ENCODE assay signal across 15 cellular contexts in the genomic region with DNA sequence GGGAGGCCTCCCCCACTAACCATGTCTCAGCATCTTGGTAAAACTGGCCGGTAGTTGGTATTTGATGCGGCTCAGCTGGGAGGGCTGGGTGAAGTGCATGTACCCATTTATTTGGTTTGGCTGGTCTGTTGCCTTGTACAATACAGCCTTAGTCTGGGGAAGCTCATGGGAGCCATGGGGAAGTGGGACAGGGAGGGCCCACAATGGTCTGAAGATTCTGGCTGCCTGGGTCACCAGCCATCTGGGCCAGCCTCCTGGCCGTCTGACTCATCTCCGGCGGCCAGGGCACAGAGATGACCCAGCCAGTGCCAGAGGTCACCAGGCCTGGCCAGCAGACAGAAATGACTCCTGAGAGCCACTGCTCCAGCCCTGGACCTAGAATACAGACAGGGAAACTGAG. TPM values are rescaled to one million over a fixed set of nuclear protein-coding genes. Genes with fewer than 3 reads are reported as not detected.
DNase-seq lines count a peak whose midpoint lies in the region; ATAC-seq and TF ChIP-seq lines count a peak whose summit lies in the region.
"Had no signal": no experiment of that assay in that cellular context is flagged by ENCODE, and none has a peak within 500 bp of the region (broad histone marks: within the 10 kb centered on the region; RNA-seq: fewer than 3 reads in every experiment).

No MANE protein-coding gene starts in this region.

- H3K79me2 ChIP-seq in mammary epithelial cell (ENCODE audit: insufficient read depth, low read length), result no peaks in the 10 kb centered on the region
- H3K79me2 ChIP-seq in smooth muscle cell (ENCODE audit: low read depth), result no peaks in the 10 kb centered on the region

- H3K4me1 ChIP-seq in mammary epithelial cell (ENCODE audit: insufficient read depth, low read length) (peaks cover 9% of the 10 kb centered on the region), aorta (ENCODE audit: control insufficient read depth in 1 of 2, insufficient read depth in 2 of 2, low read length in 2 of 2) (no peaks in the 10 kb centered on the region), foreskin keratinocyte (no peaks in the 10 kb centered on the region), smooth muscle cell (ENCODE audit: low read depth) (peaks cover 19% of the 10 kb centered on the region)
- H3K4me1 ChIP-seq in CD8-positive, alpha-beta T cell (ENCODE audit: insufficient read depth, low read length), result peaks cover 9% of the 10 kb centered on the region

- H3K9ac ChIP-seq in mammary epithelial cell (ENCODE audit: insufficient read depth, low read length) (no peak overlapping the region), smooth muscle cell (ENCODE audit: low read depth) (no peak overlapping the region)

- H3K27me3 Mint-ChIP-seq in MCF 10A (ENCODE audit: insufficient read depth, unreplicated experiment), result no peaks in the 10 kb centered on the region
- H3K27me3 Mint-ChIP-seq in CD8-positive, alpha-beta T cell (ENCODE audit: low read depth), result peaks cover 6% of the 10 kb centered on the region

- WGBS in mammary epithelial cell (ENCODE audit: low coverage, missing lambda C conversion rate), result 79% methylated on average over 5 of the region's 5 CpGs
- WGBS in aorta, 2 donors, result 75% methylated on average over 5 of the region's 5 CpGs
- 73% methylated on average over 5 of the region's 5 CpGs for WGBS in smooth muscle cell (ENCODE audit: low lambda C conversion rate)

- peak; percentile 55 for ATAC-seq in aorta (ENCODE audit: low FRiP score)
- ATAC-seq in foreskin keratinocyte, result no peak
- ATAC-seq in CD8-positive, alpha-beta T cell, result no peak

- POLR2A ChIA-PET in MCF 10A (lab: Yijun Ruan, JAX), result no interaction called here
- POLR2A ChIA-PET in CD8-positive, alpha-beta T cell (lab: Charles Lee), result no interaction called here

- dilution Hi-C loops in mammary epithelial cell (cut with HindIII; ENCODE audit: low sequenced_read_pairs), result no loop called here

- no peak for TF ChIP-seq CTCF in MCF 10A (IDR thresholded peaks at IDR 0.05; ENCODE audit: unreplicated experiment)
- no peak for TF ChIP-seq CTCF in mammary epithelial cell (conservative IDR thresholded peaks at IDR 0.05 in 1 of 2, IDR thresholded peaks at IDR 0.05 in 1 of 2; ENCODE audit: extremely low read depth in 1 of 2, insufficient read depth in 1 of 2, low read depth in 1 of 2, low read length in 2 of 2)
- TF ChIP-seq CTCF in foreskin fibroblast (IDR thresholded peaks at IDR 0.05; ENCODE audit: low read depth, low read length), result no peak
- TF ChIP-seq CTCF in foreskin keratinocyte (conservative IDR thresholded peaks at IDR 0.05), result no peak
- TF ChIP-seq CTCF in CD8-positive, alpha-beta T cell (IDR thresholded peaks at IDR 0.05), result no peak
- TF ChIP-seq CTCF in smooth muscle cell (IDR thresholded peaks at IDR 0.05; ENCODE audit: borderline replicate concordance, insufficient read depth, poor library complexity, severe bottlenecking), result no peak

- in situ Hi-C loops in mammary epithelial cell (cut with MboI; ENCODE audit: low sequenced_read_pairs in 2 of 2), result no loop called here

- H3K27me3 ChIP-seq in mammary epithelial cell (ENCODE audit: insufficient read depth, low read length) (peaks cover 2% of the 10 kb centered on the region), aorta (ENCODE audit: control insufficient read depth in 1 of 2, insufficient read depth in 2 of 2, low read length in 1 of 2) (no peaks in the 10 kb centered on the region), foreskin keratinocyte (peaks cover 11% of the 10 kb centered on the region), smooth muscle cell (ENCODE audit: low read depth) (no peaks in the 10 kb centered on the region)
- H3K27me3 ChIP-seq in CD8-positive, alpha-beta T cell (ENCODE audit: insufficient read depth, low read length), result no peaks in the 10 kb centered on the region

- H3K9me3 ChIP-seq in mammary epithelial cell (replicated peaks; ENCODE audit: insufficient read depth, low read length), result no peaks in the 10 kb centered on the region
- no peaks in the 10 kb centered on the region for H3K9me3 ChIP-seq in aorta (ENCODE audit: control insufficient read depth, low read length)
- no peaks in the 10 kb centered on the region for H3K9me3 ChIP-seq in CD8-positive, alpha-beta T cell (ENCODE audit: low read length)
- H3K9me3 ChIP-seq in smooth muscle cell (replicated peaks; ENCODE audit: low read depth), result no peaks in the 10 kb centered on the region
- H3K9me3 ChIP-seq: Caco-2, spleen had no signal

- BruUV-seq in MCF 10A (replicated peaks; lab: Mats Ljungman, UMichigan) (no TSS peak), mammary epithelial cell (replicated peaks; lab: Mats Ljungman, UMichigan) (no TSS peak)

- DNase-seq in MCF 10A (ENCODE audit: unreplicated experiment) (peak; percentile 1), mammary epithelial cell (no peak), foreskin fibroblast (peak; percentile 21 to 58), lung microvascular endothelial cell (ENCODE audit: low read depth in 2 of 2) (peak; percentile 80 to 84), aorta (peak; percentile 81 to 88), foreskin keratinocyte (no peak), smooth muscle cell (lab: John Stamatoyannopoulos, UW; ENCODE audit: unreplicated experiment) (no peak)
- no peak for DNase-seq in CD8-positive, alpha-beta T cell
- DNase-seq: 8988T; activated effector memory CD4-positive, alpha-beta T cell treated with anti-CD3 and anti-CD28 coated beads, Interleukin-2, amount 50 U/mL, for 16 hours; Caco-2; effector CD8-positive, alpha-beta T cell; NCI-H1694 treated with DMSO at 0.1 percent for 48 hours; spleen had no signal

- no peak overlapping the region for H3K4me3 ChIP-seq in mammary epithelial cell (replicated peaks in 1 of 3; ENCODE audit: insufficient read depth in 1 of 3, low read depth in 2 of 3, low read length in 3 of 3)
- H3K4me3 ChIP-seq in foreskin fibroblast (ENCODE audit: low read depth in 1 of 2, low read length in 2 of 2), result no peak overlapping the region
- no peak overlapping the region for H3K4me3 ChIP-seq in aorta (ENCODE audit: low read length in 2 of 2)
- no peak overlapping the region for H3K4me3 ChIP-seq in CD8-positive, alpha-beta T cell (ENCODE audit: low read depth, low read length)
- H3K4me3 ChIP-seq in smooth muscle cell, result no peak overlapping the region
- H3K4me3 ChIP-seq: spleen had no signal

- no peak overlapping the region for H2AFZ ChIP-seq in mammary epithelial cell (ENCODE audit: low read depth, low read length)
- no peak overlapping the region for H2AFZ ChIP-seq in smooth muscle cell (ENCODE audit: low read depth)

- no peak overlapping the region for H3K27ac Mint-ChIP-seq in MCF 10A (ENCODE audit: low read depth, unreplicated experiment)
- H3K27ac Mint-ChIP-seq in CD8-positive, alpha-beta T cell, result no peak overlapping the region
- H3K27ac Mint-ChIP-seq: IgD-negative memory B cell had no signal

- intact Hi-C loops in MCF 10A (cut with micrococcal nuclease), result no loop called here
- intact Hi-C loops in mammary epithelial cell (cut with micrococcal nuclease), result no loop called here
- intact Hi-C loops in aorta (cut with DNase I), result no loop called here
- intact Hi-C loops in CD8-positive, alpha-beta T cell (cut with DNase I, micrococcal nuclease), result no loop called here

- H3K36me3 ChIP-seq in mammary epithelial cell (ENCODE audit: insufficient read depth, low read length) (no peaks in the 10 kb centered on the region), aorta (ENCODE audit: control insufficient read depth in 1 of 2, insufficient read depth in 2 of 2, low read length in 1 of 2) (no peaks in the 10 kb centered on the region), smooth muscle cell (ENCODE audit: low read depth) (no peaks in the 10 kb centered on the region)
- H3K36me3 ChIP-seq in CD8-positive, alpha-beta T cell (ENCODE audit: insufficient read depth, low read length), result no peaks in the 10 kb centered on the region
- H3K36me3 ChIP-seq: spleen had no signal

- H3K27ac ChIP-seq in mammary epithelial cell (ENCODE audit: insufficient read depth, low read depth, low read length), result no peak overlapping the region
- no peak overlapping the region for H3K27ac ChIP-seq in aorta (ENCODE audit: low read depth in 1 of 2, low read length in 2 of 2)
- H3K27ac ChIP-seq in foreskin keratinocyte, result no peak overlapping the region
- no peak overlapping the region for H3K27ac ChIP-seq in CD8-positive, alpha-beta T cell (ENCODE audit: low read depth, low read length)
- no peak overlapping the region for H3K27ac ChIP-seq in smooth muscle cell (ENCODE audit: low read depth)
- H3K27ac ChIP-seq: spleen had no signal

- no peaks in the 10 kb centered on the region for H3K4me1 Mint-ChIP-seq in MCF 10A (ENCODE audit: insufficient read depth, unreplicated experiment)
- peaks cover 6% of the 10 kb centered on the region for H3K4me1 Mint-ChIP-seq in CD8-positive, alpha-beta T cell (ENCODE audit: low read depth)

- peaks cover 17% of the 10 kb centered on the region for H3F3A ChIP-seq in smooth muscle cell (ENCODE audit: low read depth)

- H3K4me2 ChIP-seq in mammary epithelial cell (ENCODE audit: insufficient read depth, low read depth, low read length) (no peak overlapping the region), smooth muscle cell (no peak overlapping the region)

- H3K36me3 Mint-ChIP-seq in MCF 10A (ENCODE audit: insufficient read depth, unreplicated experiment), result no peaks in the 10 kb centered on the region
- no peaks in the 10 kb centered on the region for H3K36me3 Mint-ChIP-seq in CD8-positive, alpha-beta T cell
- H3K36me3 Mint-ChIP-seq: IgD-negative memory B cell had no signal

- H4K20me1 ChIP-seq in mammary epithelial cell (ENCODE audit: insufficient read depth, low read length), result no peaks in the 10 kb centered on the region
- H4K20me1 ChIP-seq in smooth muscle cell (ENCODE audit: low read depth), result no peaks in the 10 kb centered on the region

- CTCF ChIA-PET in MCF 10A (lab: Yijun Ruan, JAX) (no interaction called here), mammary epithelial cell (lab: Charles Lee; ENCODE audit: low non-redundant PET) (no interaction called here)
- CTCF ChIA-PET in CD8-positive, alpha-beta T cell (lab: Charles Lee), result no interaction called here

- no peaks in the 10 kb centered on the region for H3K9me3 Mint-ChIP-seq in MCF 10A (ENCODE audit: unreplicated experiment)
- H3K9me3 Mint-ChIP-seq in CD8-positive, alpha-beta T cell, result no peaks in the 10 kb centered on the region
- H3K9me3 Mint-ChIP-seq: IgD-negative memory B cell had no signal

- H3K4me3 Mint-ChIP-seq in MCF 10A (ENCODE audit: unreplicated experiment), result no peak overlapping the region
- H3K4me3 Mint-ChIP-seq in CD8-positive, alpha-beta T cell, result no peak overlapping the region
- H3K4me3 Mint-ChIP-seq: IgD-negative memory B cell had no signal

RNA-seq across cellular contexts. Expression of a gene that starts 51.6 kb away (rescaled TPM):
- total RNA-seq in MCF 10A (2022) (not detected in 2 replicates), mammary epithelial cell (under 1 TPM; 0.09 to 0.83 TPM), lung microvascular endothelial cell (3.8 and 5.2 TPM in 2 replicates), aorta (10 to 100 TPM; 34.8 to 92.0 TPM), foreskin keratinocyte (0.10 TPM in 1 of 2 replicates, not detected in the other), smooth muscle cell (41.6 and 42.6 TPM in 2 replicates)
- polyA plus RNA-seq in mammary epithelial cell (0.11 TPM), aorta (10 to 100 TPM in 1 of 2 donors, 1 to 10 TPM in 1; 7.1 to 14.3 TPM), foreskin keratinocyte (0.02 and 0.03 TPM in 2 replicates), smooth muscle cell (37.9 and 44.0 TPM in 2 replicates)
- polyA minus RNA-seq in mammary epithelial cell, result 2.7 TPM
- under 1 TPM; 0.56 to 0.73 TPM for total RNA-seq in CD8-positive, alpha-beta T cell
- polyA plus RNA-seq: IgD-negative memory B cell had no signal

Comparison
In these comparisons a context has a peak if more than half of its experiments do, and no peak if none do; other contexts are left out.
1. DNase-seq: peak in MCF 10A (single experiment), foreskin fibroblast (2 of 2), lung microvascular endothelial cell (2 of 2) and aorta (2 of 2); none in mammary epithelial cell (single experiment), foreskin keratinocyte (0 of 2), CD8-positive, alpha-beta T cell (0 of 7) and smooth muscle cell (single experiment).